In the genomic region with DNA sequence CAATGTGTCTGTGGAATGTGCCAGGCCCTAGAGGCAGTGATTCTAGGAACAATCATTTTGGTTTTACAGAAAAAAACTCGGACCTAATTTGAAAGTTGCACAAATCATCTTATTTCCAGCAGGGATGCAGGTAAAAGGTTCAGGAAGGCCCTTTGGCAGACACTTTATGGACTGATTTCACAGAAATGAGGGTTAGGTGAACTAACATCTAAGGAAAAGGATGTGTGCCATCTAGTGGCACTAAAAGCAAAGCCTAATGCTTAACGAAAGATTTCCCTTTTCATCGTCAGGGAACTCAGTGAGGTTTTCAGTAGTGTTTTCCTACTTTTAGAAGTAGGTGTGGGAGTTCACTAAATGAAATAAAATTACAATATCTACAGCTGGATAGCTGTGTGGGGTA, we compare ENCODE assay signal across 8 cellular contexts. TPM values are rescaled to one million over a fixed set of nuclear protein-coding genes. Genes with fewer than 3 reads are reported as not detected.
DNase-seq lines count a peak whose midpoint lies in the region; ATAC-seq, FAIRE-seq and TF ChIP-seq lines count a peak whose summit lies in the region.
"Not testable (repeated sequence)": the region's sequence is repeated elsewhere in the genome, so short reads cannot be mapped to it uniquely, and the experiment has no call there.
"Had no signal": no experiment of that assay in that cellular context is flagged by ENCODE, and none has a peak within 500 bp of the region (broad histone marks: within the 10 kb centered on the region; RNA-seq: fewer than 3 reads in every experiment).

No MANE protein-coding gene starts in this region.

- not testable (repeated sequence) for TF ChIP-seq POLR2A in heart left ventricle (IDR thresholded peaks at IDR 0.05)

- H2AFZ ChIP-seq in OCI-LY7 (ENCODE audit: low read length) = not testable (repeated sequence)

- H4K20me1 ChIP-seq in OCI-LY7 (ENCODE audit: insufficient read depth, low read length) = not testable (repeated sequence)

- H3K9me2 ChIP-seq in OCI-LY7 (ENCODE audit: insufficient read depth, low read length) = not testable (repeated sequence)

- not testable (repeated sequence) for H3K9me3 ChIP-seq in OCI-LY7 (ENCODE audit: low read length); endodermal cell (ENCODE audit: control insufficient read depth, low read length); heart left ventricle

- intact Hi-C loops in OCI-LY7 (cut with micrococcal nuclease; ENCODE audit: unreplicated experiment); heart left ventricle (cut with DNase I): not testable (repeated sequence)

- not testable (repeated sequence) for H3K36me3 Mint-ChIP-seq in endodermal cell (ENCODE audit: low read depth); nephron progenitor cell (ENCODE audit: low read depth)

- 10% methylated on average over 1 of the region's 3 CpGs; no CpG with 5 or more reads in 1 of the 2 experiments for WGBS in endodermal cell (ENCODE audit: insufficient coverage in 1 of 2, insufficient read length in 1 of 2), 2 experiments
- WGBS in heart left ventricle, 4 donors = 7 to 17% (median 10%) methylated on average over 1 to 2 of the region's 3 CpGs

- not testable (repeated sequence) for H3K4me1 Mint-ChIP-seq in endodermal cell
- H3K4me1 Mint-ChIP-seq in nephron progenitor cell = peaks cover 11% of the 10 kb centered on the region

- not testable (repeated sequence) for BruUV-seq in OCI-LY7 (replicated peaks; lab: Mats Ljungman, UMichigan)

- CTCF ChIA-PET in BJ (lab: Yijun Ruan, JAX); OCI-LY7 (lab: Charles Lee; ENCODE audit: unreplicated experiment): not testable (repeated sequence)

- H3K79me2 ChIP-seq in OCI-LY7 (ENCODE audit: insufficient read depth, low read depth, low read length) = peaks cover 19% of the 10 kb centered on the region; the same call in 1 of the 2 replicates

- not testable (repeated sequence) for H3K4me3 Mint-ChIP-seq in endodermal cell, nephron progenitor cell

- TF ChIP-seq CTCF in BJ (IDR thresholded peaks at IDR 0.05; ENCODE audit: insufficient read depth, low read depth, low read length) = 0 out of 2 replicates have a peak, but pooled peaks have one; percentile 1
- not testable (repeated sequence) for TF ChIP-seq CTCF in OCI-LY7 (conservative IDR thresholded peaks at IDR 0.05; ENCODE audit: low read length)
- peak; percentile 53 for TF ChIP-seq CTCF in endodermal cell (conservative IDR thresholded peaks at IDR 0.05)
- peak in 7 of 12 donors; percentile 11 to 33 (median 17) for TF ChIP-seq CTCF in heart left ventricle (IDR thresholded peaks at IDR 0.05)
- peak; percentile 30 for TF ChIP-seq CTCF in nephron progenitor cell (IDR thresholded peaks at IDR 0.05)

- POLR2A ChIA-PET in BJ (lab: Charles Lee); OCI-LY7 (lab: Charles Lee): not testable (repeated sequence)

- not testable (repeated sequence) for H3K27ac Mint-ChIP-seq in endodermal cell, nephron progenitor cell

- not testable (repeated sequence) for ATAC-seq in heart left ventricle

- H3K9ac ChIP-seq in endodermal cell (ENCODE audit: extremely low read depth, low read length, poor library complexity, severe bottlenecking) = not testable (repeated sequence)

- not testable (repeated sequence) for H3K36me3 ChIP-seq in BJ (ENCODE audit: control insufficient read depth, insufficient read depth, low read length); OCI-LY7 (ENCODE audit: insufficient read depth, low read length); endodermal cell (ENCODE audit: control insufficient read depth, insufficient read depth, low read length); heart left ventricle

- DNase-seq in BJ (ENCODE audit: low read depth); GM19239 (ENCODE audit: insufficient read length, low spot score); endodermal cell; heart left ventricle; nephron progenitor cell: not testable (repeated sequence)
- DNase-seq in OCI-LY7 (ENCODE audit: low spot score) (peak; percentile 14), amniotic epithelial cell (ENCODE audit: low read depth) (peak; percentile 21)

- H3K27ac ChIP-seq in OCI-LY7 (ENCODE audit: low read depth, low read length, poor library complexity, severe bottlenecking); endodermal cell (ENCODE audit: low read depth, low read length); heart left ventricle: not testable (repeated sequence)

- FAIRE-seq in GM19239 (lab: Jason Lieb, UNC) = peak; percentile 91

- not testable (repeated sequence) for H3K4me2 ChIP-seq in OCI-LY7 (ENCODE audit: low read length)

- H3K27me3 Mint-ChIP-seq in endodermal cell (ENCODE audit: insufficient read depth); nephron progenitor cell (ENCODE audit: low read depth, poor library complexity): not testable (repeated sequence)

- H3K9me3 Mint-ChIP-seq in endodermal cell, nephron progenitor cell: not testable (repeated sequence)

- H3K4me3 ChIP-seq in BJ (ENCODE audit: low read depth, low read length); OCI-LY7 (ENCODE audit: low read depth, low read length, poor library complexity, severe bottlenecking); endodermal cell (ENCODE audit: low read length); heart left ventricle: not testable (repeated sequence)

- H3K27me3 ChIP-seq in BJ (ENCODE audit: control insufficient read depth, insufficient read depth, low read length); endodermal cell (ENCODE audit: control insufficient read depth, insufficient read depth, low read length, poor library complexity, severe bottlenecking); heart left ventricle: not testable (repeated sequence)

- not testable (repeated sequence) for H3K4me1 ChIP-seq in OCI-LY7 (ENCODE audit: insufficient read depth, low read length, poor library complexity, severe bottlenecking); endodermal cell (ENCODE audit: control insufficient read depth, insufficient read depth, low read length); heart left ventricle

RNA-seq across cellular contexts. Expression of gene GOLGA8H, which starts 17.5 kb away (rescaled TPM):
- polyA plus RNA-seq in BJ (2011; rRNA removed) = 0.06 and 0.10 TPM in 2 replicates
- polyA minus RNA-seq in BJ (2011; rRNA and poly(A)+ RNA removed) = 0.26 TPM in 1 of 2 replicates, not detected in the other
- total RNA-seq in OCI-LY7 (2014; rRNA removed; shearing (Covaris generic)) = 0.09 TPM in 1 of 2 replicates, not detected in the other
- total RNA-seq in OCI-LY7 (2022) = 0.21 and 0.44 TPM in 2 replicates
- total RNA-seq in endodermal cell = under 1 TPM; 0.31 to 0.57 TPM
- polyA plus RNA-seq in endodermal cell (2013, experiment 1 of 2) = 0.68 TPM
- 0.62 TPM for polyA plus RNA-seq in endodermal cell (2013, experiment 2 of 2)
- total RNA-seq in heart left ventricle = 1 to 10 TPM in 1 of 9 donors, under 1 TPM in 7, not detected in 1; 0.19 to 1.1 (median 0.53) TPM
- 1 to 10 TPM in 1 of 2 donors, under 1 TPM in 1; 0.57 to 1.3 TPM for polyA plus RNA-seq in heart left ventricle
- total RNA-seq: left ventricle myocardium superior had no signal
